25 cellular contexts compared by ENCODE assay signal in the genomic region with DNA sequence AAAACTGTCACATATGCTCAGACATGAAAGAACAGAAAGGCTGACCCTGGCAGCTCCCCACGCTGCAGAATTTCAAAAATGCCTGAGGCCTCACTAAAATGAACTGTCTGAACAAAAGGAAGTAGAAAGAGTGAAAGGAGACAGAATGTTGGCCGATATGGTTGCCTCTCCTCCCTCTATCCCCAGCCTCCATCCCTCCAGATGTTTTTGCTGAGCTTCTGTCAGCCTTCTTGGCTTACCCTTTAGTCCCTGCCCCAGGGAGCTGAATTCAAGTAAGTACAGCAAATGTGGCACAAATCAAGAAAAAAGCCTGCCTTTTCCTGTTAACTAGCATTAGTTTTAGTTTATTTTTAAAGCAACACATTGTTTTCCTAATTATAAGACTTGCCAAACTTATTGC. TPM values are rescaled to one million over a fixed set of nuclear protein-coding genes. Genes with fewer than 3 reads are reported as not detected.
"Had no signal": no experiment of that assay in that cellular context is flagged by ENCODE, and none has a peak within 500 bp of the region (broad histone marks: within the 10 kb centered on the region; RNA-seq: fewer than 3 reads in every experiment).

No MANE protein-coding gene starts in this region.

- H3K4me3 ChIP-seq: ascending aorta, breast epithelium, esophagus squamous epithelium, hepatocyte, right lobe of liver, skin epidermis, testis had no signal

- H3K27me3 ChIP-seq: ascending aorta, breast epithelium, esophagus squamous epithelium, hepatocyte, right lobe of liver, testis had no signal

- H3K4me1 Mint-ChIP-seq: activated naive CD4-positive, alpha-beta T cell treated with anti-CD3 and anti-CD28 coated beads, Interleukin-2, amount 50 U/mL, for 24 hours; immature natural killer cell; nephron progenitor cell; stimulated activated naive B cell treated with anti-CD40 and anti-IgM and Interleukin-4, amounts not matched to agents 10 μg/mL and 1 μg/mL and 100 μg/mL, for 72 hours had no signal

- H3K4me3 Mint-ChIP-seq: activated naive CD4-positive, alpha-beta T cell treated with anti-CD3 and anti-CD28 coated beads, Interleukin-2, amount 50 U/mL, for 24 hours; endodermal cell; immature natural killer cell; nephron progenitor cell; stimulated activated naive B cell treated with anti-CD40 and anti-IgM and Interleukin-4, amounts not matched to agents 10 μg/mL and 1 μg/mL and 100 μg/mL, for 72 hours had no signal

- H3K27ac ChIP-seq: ascending aorta, breast epithelium, esophagus squamous epithelium, hepatocyte, right lobe of liver, skin epidermis, testis, WERI-Rb-1 had no signal

- H3K4me1 ChIP-seq: ascending aorta, breast epithelium, esophagus squamous epithelium, right lobe of liver, testis had no signal

- DNase-seq: activated CD4-positive, CD25-positive, alpha-beta regulatory T cell treated with anti-CD3 and anti-CD28 coated beads, Interleukin-2, amount 50 U/mL, for 72 hours; activated gamma-delta T cell treated with Interleukin-2 at 50 U/mL for 16 hours; activated T-cell treated with anti-CD3 and anti-CD28 coated beads, Interleukin-2, amount 50 U/mL, for 1 hour; cortex of kidney; endodermal cell; esophagus squamous epithelium; foreskin fibroblast; immature natural killer cell; nephron progenitor cell; right lobe of liver; stimulated activated CD8-positive, alpha-beta memory T cell treated with anti-CD3 and anti-CD28 coated beads, Interleukin-4, amount 100 ng/mL, for 48 hours; stimulated activated naive B cell treated with anti-CD40 and anti-IgM and Interleukin-4, amounts not matched to agents 10 μg/mL and 1 μg/mL and 100 μg/mL, for 72 hours; T-helper 1 cell; testis; trophoblast cell; WERI-Rb-1 had no signal

- H3K36me3 Mint-ChIP-seq: activated naive CD4-positive, alpha-beta T cell treated with anti-CD3 and anti-CD28 coated beads, Interleukin-2, amount 50 U/mL, for 24 hours; immature natural killer cell had no signal

- ATAC-seq: right lobe of liver; stimulated activated naive B cell treated with anti-CD40 and anti-IgM and Interleukin-4, amounts not matched to agents 10 μg/mL and 1 μg/mL and 100 μg/mL, for 72 hours had no signal

- H3K27me3 Mint-ChIP-seq: activated naive CD4-positive, alpha-beta T cell treated with anti-CD3 and anti-CD28 coated beads, Interleukin-2, amount 50 U/mL, for 24 hours; stimulated activated naive B cell treated with anti-CD40 and anti-IgM and Interleukin-4, amounts not matched to agents 10 μg/mL and 1 μg/mL and 100 μg/mL, for 72 hours had no signal

- H3K9me3 ChIP-seq: ascending aorta, breast epithelium, esophagus squamous epithelium, right lobe of liver, testis had no signal

- H3K9me3 Mint-ChIP-seq: activated naive CD4-positive, alpha-beta T cell treated with anti-CD3 and anti-CD28 coated beads, Interleukin-2, amount 50 U/mL, for 24 hours; endodermal cell; immature natural killer cell; nephron progenitor cell had no signal

- FAIRE-seq: TTC549 had no signal

- H3K27ac Mint-ChIP-seq: activated naive CD4-positive, alpha-beta T cell treated with anti-CD3 and anti-CD28 coated beads, Interleukin-2, amount 50 U/mL, for 24 hours; endodermal cell; immature natural killer cell; nephron progenitor cell; stimulated activated naive B cell treated with anti-CD40 and anti-IgM and Interleukin-4, amounts not matched to agents 10 μg/mL and 1 μg/mL and 100 μg/mL, for 72 hours had no signal

- H3K36me3 ChIP-seq: ascending aorta, breast epithelium, esophagus squamous epithelium, right lobe of liver, WERI-Rb-1 had no signal

RNA-seq across cellular contexts. Expression of a gene that starts 6.9 kb away (rescaled TPM):
- total RNA-seq: ascending aorta, breast epithelium, hepatocyte, liver, mononuclear cell, myocyte had no signal
- polyA plus RNA-seq: hepatocyte, immature natural killer cell, liver had no signal
